2 cellular contexts compared by ENCODE assay signal in the genomic region with DNA sequence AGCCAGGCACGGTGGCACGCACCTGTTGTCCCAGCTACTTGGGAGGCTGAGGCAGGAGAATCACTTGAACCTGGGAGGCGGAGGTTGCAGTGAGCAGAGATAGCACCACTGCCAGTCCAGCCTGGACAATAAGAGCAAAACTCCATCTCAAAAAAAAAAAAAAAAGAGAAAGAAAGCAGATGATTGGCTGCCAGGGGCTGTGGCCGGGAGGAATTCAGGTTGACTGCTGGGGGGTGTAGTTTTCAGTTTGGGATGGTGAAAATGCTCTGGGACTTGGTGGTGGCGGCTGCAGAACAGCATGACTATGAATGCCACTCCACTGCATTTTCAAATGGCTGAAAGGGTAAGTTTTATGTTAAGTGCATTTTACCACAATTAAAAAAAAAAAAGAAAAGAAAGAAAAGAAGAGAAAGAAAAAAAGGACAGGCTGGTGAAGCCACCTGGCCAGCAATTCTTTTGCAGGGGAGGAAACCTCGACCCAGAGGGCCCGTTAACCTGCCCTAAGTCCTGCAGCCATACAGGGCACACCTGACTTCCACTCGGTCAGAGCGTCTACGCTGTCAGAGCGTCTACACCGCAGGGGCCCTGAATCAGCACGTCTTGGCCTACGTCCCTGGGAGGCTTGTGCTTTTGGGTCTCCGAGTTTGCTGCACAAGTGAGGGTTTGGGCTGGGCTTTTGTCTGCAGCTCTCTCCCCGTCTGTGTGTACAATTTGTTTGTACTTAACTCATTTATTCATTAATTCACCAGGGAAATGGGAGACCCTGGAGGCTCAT.
A peak's percentile ranks its signal among the peaks of the same experiment; 100 is the strongest.
TF ChIP-seq lines count a peak whose summit lies in the region.

No MANE protein-coding gene starts in this region.

TF ChIP-seq in HEK293, 187 proteins besides CTCF, POLR2A, EP300 and RAD21:
- TF ChIP-seq SCRT2 (tag by site-specific recombination; IDR thresholded peaks at IDR 0.05) = 0 out of 2 replicates have a peak, but pooled peaks have one; percentile 17
- 0 out of 2 replicates have a peak, but pooled peaks have one; percentile 32 for TF ChIP-seq ZBTB20 (tag by site-specific recombination; IDR thresholded peaks at IDR 0.05)
- no peak for TF ChIP-seq ZNF660 (tag by site-specific recombination; IDR thresholded peaks at IDR 0.05)
- TF ChIP-seq ZNF266 (tag by site-specific recombination; IDR thresholded peaks at IDR 0.05; ENCODE audit: low read depth) = no peak
- TF ChIP-seq ZNF514 (tag by site-specific recombination; IDR thresholded peaks at IDR 0.05) = no peak
- no peak for TF ChIP-seq WT1 (tag by site-specific recombination; IDR thresholded peaks at IDR 0.05)
- TF ChIP-seq ZNF19 (tag by site-specific recombination; IDR thresholded peaks at IDR 0.05; ENCODE audit: low read depth) = no peak
- no peak for TF ChIP-seq ZNF843 (tag by site-specific recombination; IDR thresholded peaks at IDR 0.05)
- no peak for TF ChIP-seq HOXA7 (CRISPR knock-in tag; IDR thresholded peaks at IDR 0.05; ENCODE audit: borderline replicate concordance)
- TF ChIP-seq, protein P1, sequence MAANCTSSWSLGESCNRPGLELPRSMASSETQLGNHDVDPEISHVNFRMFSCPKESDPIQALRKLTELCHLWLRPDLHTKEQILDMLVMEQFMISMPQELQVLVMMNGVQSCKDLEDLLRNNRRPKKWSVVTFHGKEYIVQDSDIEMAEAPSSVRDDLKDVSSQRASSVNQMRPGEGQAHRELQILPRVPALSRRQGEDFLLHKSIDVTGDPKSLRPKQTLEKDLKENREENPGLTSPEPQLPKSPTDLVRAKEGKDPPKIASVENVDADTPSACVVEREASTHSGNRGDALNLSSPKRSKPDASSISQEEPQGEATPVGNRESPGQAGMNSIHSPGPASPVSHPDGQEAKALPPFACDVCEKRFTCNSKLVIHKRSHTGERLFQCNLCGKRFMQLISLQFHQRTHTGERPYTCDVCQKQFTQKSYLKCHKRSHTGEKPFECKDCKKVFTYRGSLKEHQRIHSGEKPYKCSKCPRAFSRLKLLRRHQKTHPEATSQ (tag by site-specific recombination; IDR thresholded peaks at IDR 0.05) = no peak
- no peak for TF ChIP-seq ZNF341 (tag by site-specific recombination; IDR thresholded peaks at IDR 0.05; ENCODE audit: low read depth)
- TF ChIP-seq ZNF112 (tag by site-specific recombination; IDR thresholded peaks at IDR 0.05) = no peak
- no peak for TF ChIP-seq GLIS2 (tag by site-specific recombination; IDR thresholded peaks at IDR 0.05)
- TF ChIP-seq, protein P2, sequence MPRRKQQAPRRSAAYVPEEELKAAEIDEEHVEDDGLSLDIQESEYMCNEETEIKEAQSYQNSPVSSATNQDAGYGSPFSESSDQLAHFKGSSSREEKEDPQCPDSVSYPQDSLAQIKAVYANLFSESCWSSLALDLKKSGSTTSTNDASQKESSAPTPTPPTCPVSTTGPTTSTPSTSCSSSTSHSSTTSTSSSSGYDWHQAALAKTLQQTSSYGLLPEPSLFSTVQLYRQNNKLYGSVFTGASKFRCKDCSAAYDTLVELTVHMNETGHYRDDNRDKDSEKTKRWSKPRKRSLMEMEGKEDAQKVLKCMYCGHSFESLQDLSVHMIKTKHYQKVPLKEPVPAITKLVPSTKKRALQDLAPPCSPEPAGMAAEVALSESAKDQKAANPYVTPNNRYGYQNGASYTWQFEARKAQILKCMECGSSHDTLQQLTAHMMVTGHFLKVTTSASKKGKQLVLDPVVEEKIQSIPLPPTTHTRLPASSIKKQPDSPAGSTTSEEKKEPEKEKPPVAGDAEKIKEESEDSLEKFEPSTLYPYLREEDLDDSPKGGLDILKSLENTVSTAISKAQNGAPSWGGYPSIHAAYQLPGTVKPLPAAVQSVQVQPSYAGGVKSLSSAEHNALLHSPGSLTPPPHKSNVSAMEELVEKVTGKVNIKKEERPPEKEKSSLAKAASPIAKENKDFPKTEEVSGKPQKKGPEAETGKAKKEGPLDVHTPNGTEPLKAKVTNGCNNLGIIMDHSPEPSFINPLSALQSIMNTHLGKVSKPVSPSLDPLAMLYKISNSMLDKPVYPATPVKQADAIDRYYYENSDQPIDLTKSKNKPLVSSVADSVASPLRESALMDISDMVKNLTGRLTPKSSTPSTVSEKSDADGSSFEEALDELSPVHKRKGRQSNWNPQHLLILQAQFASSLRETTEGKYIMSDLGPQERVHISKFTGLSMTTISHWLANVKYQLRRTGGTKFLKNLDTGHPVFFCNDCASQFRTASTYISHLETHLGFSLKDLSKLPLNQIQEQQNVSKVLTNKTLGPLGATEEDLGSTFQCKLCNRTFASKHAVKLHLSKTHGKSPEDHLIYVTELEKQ (tag by site-specific recombination; IDR thresholded peaks at IDR 0.05; ENCODE audit: borderline replicate concordance) = no peak

TF ChIP-seq in K562, 482 proteins besides CTCF, POLR2A, EP300 and RAD21:
- TF ChIP-seq ESRRB (CRISPR knock-in tag; IDR thresholded peaks at IDR 0.05; ENCODE audit: borderline replicate concordance) (no peak), ZSCAN29 (IDR thresholded peaks at IDR 0.05) (peak; percentile 97), ZNF384 (IDR thresholded peaks at IDR 0.05; ENCODE audit: low read depth, low read length) (peak; percentile 61; the same call in 1 of the 2 replicates), MBD2 (IDR thresholded peaks at IDR 0.05; ENCODE audit: borderline replicate concordance, low read depth) (no peak), HIVEP1 (CRISPR knock-in tag; IDR thresholded peaks at IDR 0.05) (no peak), ZBED1 (IDR thresholded peaks at IDR 0.05) (no peak)
- TF ChIP-seq, protein P3, sequence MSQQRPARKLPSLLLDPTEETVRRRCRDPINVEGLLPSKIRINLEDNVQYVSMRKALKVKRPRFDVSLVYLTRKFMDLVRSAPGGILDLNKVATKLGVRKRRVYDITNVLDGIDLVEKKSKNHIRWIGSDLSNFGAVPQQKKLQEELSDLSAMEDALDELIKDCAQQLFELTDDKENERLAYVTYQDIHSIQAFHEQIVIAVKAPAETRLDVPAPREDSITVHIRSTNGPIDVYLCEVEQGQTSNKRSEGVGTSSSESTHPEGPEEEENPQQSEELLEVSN (IDR thresholded peaks at IDR 0.05; ENCODE audit: borderline replicate concordance in 1 of 2, extremely low read depth in 1 of 2, insufficient read depth in 1 of 2, insufficient read length in 1 of 2, low read depth in 1 of 2, low read length in 1 of 2, poor library complexity in 1 of 2, severe bottlenecking in 1 of 2) = no peak
